Comparison of ENCODE assay signal across 1 cellular context in genomic region chr15:87038404-87038803, GRCh38.
TF ChIP-seq lines count a peak whose summit lies in the region.

No MANE protein-coding gene starts in this region.

TF ChIP-seq in WTC11, 78 proteins besides CTCF, POLR2A, EP300 and RAD21 (continued from another document):
- TF ChIP-seq PRDM15 (CRISPR knock-in tag; IDR thresholded peaks at IDR 0.05) = no peak
- no peak for TF ChIP-seq E2F5 (CRISPR knock-in tag; IDR thresholded peaks at IDR 0.05)
- no peak for TF ChIP-seq GTF2I (CRISPR knock-in tag; conservative IDR thresholded peaks at IDR 0.05)
- no peak for TF ChIP-seq MLX (CRISPR knock-in tag; IDR thresholded peaks at IDR 0.05)
- no peak for TF ChIP-seq TEAD1 (CRISPR knock-in tag; IDR thresholded peaks at IDR 0.05)
- no peak for TF ChIP-seq ZNF121 (CRISPR knock-in tag; IDR thresholded peaks at IDR 0.05)
- no peak for TF ChIP-seq ZNF317 (CRISPR knock-in tag; IDR thresholded peaks at IDR 0.05; ENCODE audit: borderline replicate concordance, low read depth)
- no peak for TF ChIP-seq ATF6 (CRISPR knock-in tag; IDR thresholded peaks at IDR 0.05)
- no peak for TF ChIP-seq FOXJ3 (CRISPR knock-in tag; IDR thresholded peaks at IDR 0.05; ENCODE audit: borderline replicate concordance)
- no peak for TF ChIP-seq E2F4 (CRISPR knock-in tag; IDR thresholded peaks at IDR 0.05; ENCODE audit: borderline replicate concordance, low read depth)
